3 cellular contexts compared by ENCODE assay signal in genomic region chr5:72784129-72784528, GRCh38.
A peak's percentile ranks its signal among the peaks of the same experiment; 100 is the strongest.
TF ChIP-seq lines count a peak whose summit lies in the region.

No MANE protein-coding gene starts in this region.

TF ChIP-seq in A549, 52 proteins besides CTCF, POLR2A, EP300 and RAD21:
- TF ChIP-seq MAFK (IDR thresholded peaks at IDR 0.05; ENCODE audit: partially characterized antibody), result peak; percentile 96
- TF ChIP-seq ZNF302 (CRISPR knock-in tag; IDR thresholded peaks at IDR 0.05), result no peak
- TF ChIP-seq USF2 (IDR thresholded peaks at IDR 0.05), result no peak

TF ChIP-seq in IMR-90, 13 proteins besides CTCF, POLR2A, EP300 and RAD21:
- TF ChIP-seq MAFK (IDR thresholded peaks at IDR 0.05; ENCODE audit: low read depth, low read length) (peak; percentile 98), BHLHE40 (IDR thresholded peaks at IDR 0.05; ENCODE audit: low read depth, low read length) (no peak), RFX5 (IDR thresholded peaks at IDR 0.05; ENCODE audit: low read depth, low read length) (no peak), MXI1 (IDR thresholded peaks at IDR 0.05; ENCODE audit: borderline replicate concordance, low read depth, low read length) (no peak)
TF ChIP-seq in IMR-90: peak in this region for 1.

TF ChIP-seq in H1, 55 proteins besides CTCF, POLR2A, EP300 and RAD21:
- TF ChIP-seq MAFK (IDR thresholded peaks at IDR 0.05; ENCODE audit: low read depth, low read length) (peak; percentile 86; the same call in 1 of the 2 replicates), NANOG (IDR thresholded peaks at IDR 0.05; ENCODE audit: insufficient read depth, low read depth, low read length, poor library complexity, severe bottlenecking) (no peak)
